In the genomic region with DNA sequence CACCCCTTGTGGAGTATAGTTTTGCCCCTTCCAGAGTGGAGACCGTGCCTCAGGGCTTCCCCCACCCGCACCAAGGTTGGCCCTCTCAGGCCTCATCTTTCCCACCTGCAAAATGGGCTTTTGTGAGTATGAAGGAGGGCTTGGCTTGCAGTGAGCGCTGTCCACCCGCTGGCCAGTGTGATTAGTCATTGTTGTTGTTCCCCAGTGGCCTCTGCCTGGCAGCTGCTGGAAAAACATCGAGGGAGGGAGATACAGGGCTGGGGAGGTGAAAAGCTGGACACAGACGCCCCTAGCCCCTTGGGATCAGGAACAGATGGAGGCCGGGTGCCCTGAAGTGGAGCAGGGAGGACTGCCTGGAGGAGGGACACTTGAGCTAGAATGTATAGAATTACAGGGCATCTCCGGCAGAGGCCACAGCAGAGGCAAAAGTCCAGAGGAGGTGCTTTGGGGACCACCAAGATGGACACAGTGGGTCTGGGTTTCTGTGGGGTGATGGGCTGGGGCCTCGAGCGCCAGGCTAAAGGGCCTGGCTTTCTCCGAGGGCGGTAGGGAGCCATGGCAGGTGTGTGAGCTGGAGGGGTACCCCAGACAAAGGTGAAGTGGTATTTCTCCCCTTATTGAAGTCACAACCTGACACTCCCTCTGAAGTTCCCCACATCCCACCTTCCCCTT, we compare ENCODE assay signal across 10 cellular contexts. TPM values are rescaled to one million over a fixed set of nuclear protein-coding genes. Genes with fewer than 3 reads are reported as not detected.
A peak's percentile ranks its signal among the peaks of the same experiment; 100 is the strongest.
DNase-seq lines count a peak whose midpoint lies in the region; ATAC-seq and TF ChIP-seq lines count a peak whose summit lies in the region.
"Had no signal": no experiment of that assay in that cellular context is flagged by ENCODE, and none has a peak within 500 bp of the region (broad histone marks: within the 10 kb centered on the region; RNA-seq: fewer than 3 reads in every experiment).

No MANE protein-coding gene starts in this region.

- no peaks in the 10 kb centered on the region for H3K36me3 ChIP-seq in esophagus squamous epithelium
- H3K36me3 ChIP-seq: SJSA1 had no signal

- ATAC-seq in activated CD8-positive, alpha-beta T cell treated with anti-CD3 and anti-CD28 coated beads for 36 hours: no peak

- H3K4me3 ChIP-seq in HL-60 (replicated peaks; ENCODE audit: insufficient read depth, low read length) (no peak overlapping the region), esophagus squamous epithelium (no peak overlapping the region), skin epidermis (no peak overlapping the region)
- H3K4me3 ChIP-seq: SJSA1 had no signal

- H3K27me3 Mint-ChIP-seq in activated CD8-positive, alpha-beta T cell treated with anti-CD3 and anti-CD28 coated beads for 36 hours: no peaks in the 10 kb centered on the region

- in situ Hi-C loops in GM13977 (cut with MboI; ENCODE audit: low pct_unique_long_range_greater_than_20kb, low sequenced_read_pairs, unreplicated experiment): no loop called here

- peak overlapping the region; percentile 94 for H3K27ac Mint-ChIP-seq in activated CD8-positive, alpha-beta T cell treated with anti-CD3 and anti-CD28 coated beads for 36 hours

- POLR2A ChIA-PET in activated CD8-positive, alpha-beta T cell treated with anti-CD3 and anti-CD28 coated beads for 36 hours (lab: Charles Lee): interaction anchor here (0.8 to 3.0 kb wide), 8 partner anchors 8 to 190 kb away, joined by 3 to 14 read pairs (median 4); a partner anchor contains a TSS

- intact Hi-C loops in activated CD8-positive, alpha-beta T cell treated with anti-CD3 and anti-CD28 coated beads for 36 hours (cut with micrococcal nuclease): no loop called here
- intact Hi-C loops in esophagus squamous epithelium (cut with DNase I): no loop called here

- peaks cover 61% of the 10 kb centered on the region for H3K4me1 Mint-ChIP-seq in activated CD8-positive, alpha-beta T cell treated with anti-CD3 and anti-CD28 coated beads for 36 hours (ENCODE audit: low read depth)

- WGBS in esophagus squamous epithelium, 2 donors: 60 to 83% methylated on average over 5 to 11 of the region's 12 CpGs

- H3K36me3 Mint-ChIP-seq in activated CD8-positive, alpha-beta T cell treated with anti-CD3 and anti-CD28 coated beads for 36 hours (ENCODE audit: low read depth): no peaks in the 10 kb centered on the region

- DNase-seq in HL-60 (ENCODE audit: low read depth in 1 of 2, low spot score in 1 of 2) (no peak), esophagus squamous epithelium (lab: John Stamatoyannopoulos, UW) (no peak), NCI-H774 (lab: John Stamatoyannopoulos, UW) (no peak), GM13977 (ENCODE audit: low spot score) (no peak), SKM-1 (lab: John Stamatoyannopoulos, UW; ENCODE audit: unreplicated experiment) (no peak), GM20000 (ENCODE audit: low spot score) (no peak)
- peak; percentile 32 for DNase-seq in activated CD8-positive, alpha-beta T cell treated with anti-CD3 and anti-CD28 coated beads for 36 hours
- DNase-seq: NCI-H1436 had no signal

- H3K9me3 ChIP-seq in esophagus squamous epithelium: no peaks in the 10 kb centered on the region
- H3K9me3 ChIP-seq: SJSA1 had no signal

- H3K27me3 ChIP-seq in HL-60 (ENCODE audit: insufficient read depth, poor library complexity, severe bottlenecking) (no peaks in the 10 kb centered on the region), esophagus squamous epithelium (no peaks in the 10 kb centered on the region)
- H3K27me3 ChIP-seq: SJSA1 had no signal

- CTCF ChIA-PET in activated CD8-positive, alpha-beta T cell treated with anti-CD3 and anti-CD28 coated beads for 36 hours (lab: Charles Lee): interaction anchor here (1.0 to 2.4 kb wide), 5 partner anchors 9 to 297 kb away, joined by 3 to 10 read pairs (median 3); a partner anchor contains a TSS

- H3K4me1 ChIP-seq in esophagus squamous epithelium: peaks cover 0 to 30% (median 13%) of the 10 kb centered on the region in 3 donors

- peak overlapping the region; percentile 46 for H3K4me3 Mint-ChIP-seq in activated CD8-positive, alpha-beta T cell treated with anti-CD3 and anti-CD28 coated beads for 36 hours

- TF ChIP-seq CTCF in HL-60 (IDR thresholded peaks at IDR 0.05; ENCODE audit: insufficient read depth, low read length) (no peak), esophagus squamous epithelium (IDR thresholded peaks at IDR 0.05) (no peak), GM13977 (IDR thresholded peaks at IDR 0.05; ENCODE audit: extremely low read depth, insufficient read depth, missing control alignments) (no peak), GM20000 (IDR thresholded peaks at IDR 0.05; ENCODE audit: extremely low read depth, missing control alignments) (no peak)
- no peak for TF ChIP-seq CTCF in activated CD8-positive, alpha-beta T cell treated with anti-CD3 and anti-CD28 coated beads for 36 hours (IDR thresholded peaks at IDR 0.05)

- no peaks in the 10 kb centered on the region for H3K9me3 Mint-ChIP-seq in activated CD8-positive, alpha-beta T cell treated with anti-CD3 and anti-CD28 coated beads for 36 hours

- TF ChIP-seq POLR2A in esophagus squamous epithelium (IDR thresholded peaks at IDR 0.05): no peak

- peak overlapping the region; percentile 84 for H3K27ac ChIP-seq in HL-60 (replicated peaks)
- peak overlapping the region; percentile 50 to 73 (median 62) for H3K27ac ChIP-seq in esophagus squamous epithelium
- peak overlapping the region in 18 of 21 experiments; percentile 14 to 88 (median 72) for H3K27ac ChIP-seq in skin epidermis
- H3K27ac ChIP-seq: SJSA1 had no signal

RNA-seq across cellular contexts. Expression of a gene that starts 3.9 kb away (rescaled TPM):
- total RNA-seq in activated CD8-positive, alpha-beta T cell treated with anti-CD3 and anti-CD28 coated beads for 36 hours: 10 to 100 TPM; 25.6 to 27.2 TPM
- 1 to 10 TPM; 1.1 to 2.3 (median 1.9) TPM for total RNA-seq in esophagus squamous epithelium

RNA-seq across cellular contexts. Expression of a gene that starts 6.9 kb away (rescaled TPM):
- total RNA-seq in activated CD8-positive, alpha-beta T cell treated with anti-CD3 and anti-CD28 coated beads for 36 hours: 10 to 100 TPM; 23.1 to 23.3 TPM
- 1 to 10 TPM; 2.3 to 4.8 (median 4.1) TPM for total RNA-seq in esophagus squamous epithelium

Comparison
In these comparisons a context has a peak if more than half of its experiments do, and no peak if none do; other contexts are left out.
1. RNA of a gene that starts 3.9 kb away (total RNA-seq): 25.6 to 27.2 TPM in activated CD8-positive, alpha-beta T cell treated with anti-CD3 and anti-CD28 coated beads for 36 hours; 1.1 to 2.3 TPM in esophagus squamous epithelium; every median in the first group is over 4 times any median in the second.
2. RNA of a gene that starts 6.9 kb away (total RNA-seq): 23.1 to 23.3 TPM in activated CD8-positive, alpha-beta T cell treated with anti-CD3 and anti-CD28 coated beads for 36 hours; 2.3 to 4.8 TPM in esophagus squamous epithelium; every median in the first group is over 4 times any median in the second.
3. Peak in every context shown above with its lines, with median percentiles within 50 percentile points of each other: H3K27ac ChIP-seq.